In genomic region chrX:21944136-21944615, GRCh38 we compare ENCODE assay signal across 10 cellular contexts. TPM values are rescaled to one million over a fixed set of nuclear protein-coding genes. Genes with fewer than 3 reads are reported as not detected.
DNase-seq lines count a peak whose midpoint lies in the region; ATAC-seq and TF ChIP-seq lines count a peak whose summit lies in the region.
"Had no signal": no experiment of that assay in that cellular context is flagged by ENCODE, and none has a peak within 500 bp of the region (broad histone marks: within the 10 kb centered on the region; RNA-seq: fewer than 3 reads in every experiment).

No MANE protein-coding gene starts in this region.

- H3K4me1 Mint-ChIP-seq in activated T-helper 17 cell treated with anti-CD3 and anti-CD28 coated beads, Interleukin-2, amount 50 U/mL, for 72 hours: peaks cover 12% of the 10 kb centered on the region

- H3K27me3 ChIP-seq in left ventricle myocardium inferior (ENCODE audit: low read depth) (no peaks in the 10 kb centered on the region), iPS-20b (ENCODE audit: insufficient read depth, low read length) (no peaks in the 10 kb centered on the region), tibial artery (no peaks in the 10 kb centered on the region), BE2C (no peaks in the 10 kb centered on the region)

- no peaks in the 10 kb centered on the region for H3K27me3 Mint-ChIP-seq in activated T-helper 17 cell treated with anti-CD3 and anti-CD28 coated beads, Interleukin-2, amount 50 U/mL, for 72 hours

- H3K27ac ChIP-seq in left ventricle myocardium inferior (replicated peaks): peak overlapping the region; percentile 52
- no peak overlapping the region for H3K27ac ChIP-seq in iPS-20b (ENCODE audit: low read length)
- H3K27ac ChIP-seq in tibial artery: peak overlapping the region; percentile 44 to 81

- TF ChIP-seq CTCF in left ventricle myocardium inferior (IDR thresholded peaks at IDR 0.05; ENCODE audit: borderline replicate concordance) (no peak), tibial artery (IDR thresholded peaks at IDR 0.05) (no peak), BE2C (IDR thresholded peaks at IDR 0.05; ENCODE audit: low read depth, low read length) (no peak)

- ATAC-seq in activated T-helper 17 cell treated with anti-CD3 and anti-CD28 coated beads, Interleukin-2, amount 50 U/mL, for 72 hours (replicated peaks): peak; percentile 2
- ATAC-seq: T-cell had no signal

- intact Hi-C loops in left ventricle myocardium inferior (cut with micrococcal nuclease): no loop called here
- intact Hi-C loops in cardiac septum (cut with DNase I): loop anchor here (10.0 kb wide), 1 partner anchor 189 kb away; the partner anchor contains the start of gene SMPX
- intact Hi-C loops in tibial artery (cut with DNase I; ENCODE audit: low total_unique reads): loop anchor here (10.0 kb wide), 1 partner anchor 1431 kb away; no protein-coding TSS in a partner anchor

- peak overlapping the region; percentile 85 for H3K4me3 Mint-ChIP-seq in activated T-helper 17 cell treated with anti-CD3 and anti-CD28 coated beads, Interleukin-2, amount 50 U/mL, for 72 hours

- peak overlapping the region; percentile 69 for H3K27ac Mint-ChIP-seq in activated T-helper 17 cell treated with anti-CD3 and anti-CD28 coated beads, Interleukin-2, amount 50 U/mL, for 72 hours
- H3K27ac Mint-ChIP-seq: T-cell had no signal

- H3K9me3 ChIP-seq in left ventricle myocardium inferior (replicated peaks) (no peaks in the 10 kb centered on the region), iPS-20b (ENCODE audit: insufficient read depth, low read depth, low read length) (no peaks in the 10 kb centered on the region), tibial artery (no peaks in the 10 kb centered on the region), BE2C (no peaks in the 10 kb centered on the region)

- peaks cover 31% of the 10 kb centered on the region for H3K4me1 ChIP-seq in left ventricle myocardium inferior
- H3K4me1 ChIP-seq in iPS-20b (ENCODE audit: insufficient read depth, low read length): peaks cover 37% of the 10 kb centered on the region
- peaks cover 0 to 42% (median 3%) of the 10 kb centered on the region in 4 donors for H3K4me1 ChIP-seq in tibial artery
- no peaks in the 10 kb centered on the region; the same call in 1 of the 2 replicates for H3K4me1 ChIP-seq in BE2C

- no peaks in the 10 kb centered on the region for H3K36me3 ChIP-seq in left ventricle myocardium inferior
- H3K36me3 ChIP-seq in iPS-20b (ENCODE audit: insufficient read depth, low read depth, low read length): 0 out of 2 replicates have a peak, but pooled peaks cover 6% of the 10 kb centered on the region
- H3K36me3 ChIP-seq in tibial artery: no peaks in the 10 kb centered on the region
- H3K36me3 ChIP-seq in BE2C: no peaks in the 10 kb centered on the region

- DNase-seq in left ventricle myocardium inferior: no peak
- no peak for DNase-seq in cardiac septum (ENCODE audit: low spot score)
- no peak for DNase-seq in tibial artery
- no peak for DNase-seq in COR-L47 (lab: John Stamatoyannopoulos, UW)
- no peak for DNase-seq in NCI-H2081 treated with DMSO at 0.1 percent for 48 hours (lab: John Stamatoyannopoulos, UW)
- DNase-seq in BE2C: no peak
- DNase-seq: NCI-H526 treated with DMSO at 0.1 percent for 48 hours, T-cell had no signal

- H3K4me3 ChIP-seq in left ventricle myocardium inferior (no peak overlapping the region), iPS-20b (ENCODE audit: low read length) (peak overlapping the region; percentile 72; the same call in 1 of the 2 replicates), tibial artery (no peak overlapping the region), BE2C (ENCODE audit: low read depth, low read length) (no peak overlapping the region)

- no peaks in the 10 kb centered on the region for H3K9me3 Mint-ChIP-seq in activated T-helper 17 cell treated with anti-CD3 and anti-CD28 coated beads, Interleukin-2, amount 50 U/mL, for 72 hours
- H3K9me3 Mint-ChIP-seq: T-cell had no signal

- peaks cover 32% of the 10 kb centered on the region for H3K36me3 Mint-ChIP-seq in activated T-helper 17 cell treated with anti-CD3 and anti-CD28 coated beads, Interleukin-2, amount 50 U/mL, for 72 hours (ENCODE audit: low read depth)
- H3K36me3 Mint-ChIP-seq: T-cell had no signal

- no peak overlapping the region; the same call in 1 of the 2 replicates for H3K9ac ChIP-seq in iPS-20b (ENCODE audit: low read depth, low read length)

RNA-seq across cellular contexts. Expression of gene SMS, which starts 3.7 kb away (rescaled TPM):
- total RNA-seq in left ventricle myocardium inferior (46.8 TPM), cardiac septum (74.9 TPM)
- total RNA-seq in activated T-helper 17 cell treated with anti-CD3 and anti-CD28 coated beads, Interleukin-2, amount 50 U/mL, for 72 hours: 100 to 1,000 TPM; 102 to 109 TPM
- 56.0 TPM for polyA plus RNA-seq in BE2C (2012; ENCODE audit: insufficient read depth, insufficient read length, low read depth)
